In the genomic region with DNA sequence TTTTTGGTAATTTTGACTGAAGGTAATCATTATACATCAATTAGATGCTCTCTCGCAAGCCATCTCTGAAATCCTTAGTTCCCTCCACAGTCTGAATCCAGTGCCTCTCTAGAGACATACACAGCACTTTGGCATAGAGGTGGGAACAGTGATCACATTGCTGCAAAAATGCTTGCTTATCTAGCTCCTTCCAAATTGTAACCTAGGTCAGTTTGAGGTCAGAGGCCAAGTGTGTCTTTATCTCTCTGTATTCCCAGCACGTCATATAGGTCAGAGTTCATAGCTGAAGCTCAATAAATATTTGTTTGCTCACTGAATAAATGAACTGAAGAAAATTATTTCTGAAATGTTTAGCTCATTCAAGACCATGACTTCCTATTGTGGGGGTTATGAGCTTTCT, we compare ENCODE assay signal across 1 cellular context.
A peak's percentile ranks its signal among the peaks of the same experiment; 100 is the strongest.
TF ChIP-seq lines count a peak whose summit lies in the region.

No MANE protein-coding gene starts in this region.

TF ChIP-seq in K562, 482 proteins besides CTCF, POLR2A, EP300 and RAD21 (continued from another document and continues in another):
- TF ChIP-seq, protein P1, sequence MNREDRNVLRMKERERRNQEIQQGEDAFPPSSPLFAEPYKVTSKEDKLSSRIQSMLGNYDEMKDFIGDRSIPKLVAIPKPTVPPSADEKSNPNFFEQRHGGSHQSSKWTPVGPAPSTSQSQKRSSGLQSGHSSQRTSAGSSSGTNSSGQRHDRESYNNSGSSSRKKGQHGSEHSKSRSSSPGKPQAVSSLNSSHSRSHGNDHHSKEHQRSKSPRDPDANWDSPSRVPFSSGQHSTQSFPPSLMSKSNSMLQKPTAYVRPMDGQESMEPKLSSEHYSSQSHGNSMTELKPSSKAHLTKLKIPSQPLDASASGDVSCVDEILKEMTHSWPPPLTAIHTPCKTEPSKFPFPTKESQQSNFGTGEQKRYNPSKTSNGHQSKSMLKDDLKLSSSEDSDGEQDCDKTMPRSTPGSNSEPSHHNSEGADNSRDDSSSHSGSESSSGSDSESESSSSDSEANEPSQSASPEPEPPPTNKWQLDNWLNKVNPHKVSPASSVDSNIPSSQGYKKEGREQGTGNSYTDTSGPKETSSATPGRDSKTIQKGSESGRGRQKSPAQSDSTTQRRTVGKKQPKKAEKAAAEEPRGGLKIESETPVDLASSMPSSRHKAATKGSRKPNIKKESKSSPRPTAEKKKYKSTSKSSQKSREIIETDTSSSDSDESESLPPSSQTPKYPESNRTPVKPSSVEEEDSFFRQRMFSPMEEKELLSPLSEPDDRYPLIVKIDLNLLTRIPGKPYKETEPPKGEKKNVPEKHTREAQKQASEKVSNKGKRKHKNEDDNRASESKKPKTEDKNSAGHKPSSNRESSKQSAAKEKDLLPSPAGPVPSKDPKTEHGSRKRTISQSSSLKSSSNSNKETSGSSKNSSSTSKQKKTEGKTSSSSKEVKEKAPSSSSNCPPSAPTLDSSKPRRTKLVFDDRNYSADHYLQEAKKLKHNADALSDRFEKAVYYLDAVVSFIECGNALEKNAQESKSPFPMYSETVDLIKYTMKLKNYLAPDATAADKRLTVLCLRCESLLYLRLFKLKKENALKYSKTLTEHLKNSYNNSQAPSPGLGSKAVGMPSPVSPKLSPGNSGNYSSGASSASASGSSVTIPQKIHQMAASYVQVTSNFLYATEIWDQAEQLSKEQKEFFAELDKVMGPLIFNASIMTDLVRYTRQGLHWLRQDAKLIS (CRISPR knock-in tag; IDR thresholded peaks at IDR 0.05) = no peak
- TF ChIP-seq KHSRP (IDR thresholded peaks at IDR 0.05) = no peak
- no peak for TF ChIP-seq PHB (CRISPR knock-in tag; IDR thresholded peaks at IDR 0.05)
- no peak for TF ChIP-seq ZBTB40 (IDR thresholded peaks at IDR 0.05)
- TF ChIP-seq ZBTB40 (CRISPR knock-in tag; IDR thresholded peaks at IDR 0.05) = no peak
- no peak for TF ChIP-seq PATZ1 (CRISPR knock-in tag; IDR thresholded peaks at IDR 0.05; ENCODE audit: borderline replicate concordance)
- peak in 1 of 2 experiments; percentile 19; a peak in 1 of 4 replicates for TF ChIP-seq RCOR1 (IDR thresholded peaks at IDR 0.05; ENCODE audit: borderline replicate concordance in 1 of 2, low read depth in 2 of 2, low read length in 2 of 2)
- no peak for TF ChIP-seq ZNF41 (CRISPR knock-in tag; conservative IDR thresholded peaks at IDR 0.05)
- no peak for TF ChIP-seq ATF1 (CRISPR knock-in tag; IDR thresholded peaks at IDR 0.05)
- peak; percentile 67 for TF ChIP-seq ATF1 (tag; IDR thresholded peaks at IDR 0.05)
- no peak for TF ChIP-seq MYC (IDR thresholded peaks at IDR 0.05; ENCODE audit: low read depth, low read length)
- no peak for TF ChIP-seq MYC (CRISPR knock-in tag; IDR thresholded peaks at IDR 0.05; ENCODE audit: borderline replicate concordance, low read depth)
- no peak for TF ChIP-seq CHAMP1 (IDR thresholded peaks at IDR 0.05)
- no peak for TF ChIP-seq ILF3 (IDR thresholded peaks at IDR 0.05; ENCODE audit: borderline replicate concordance)
- TF ChIP-seq NR2C2 (CRISPR knock-in tag; IDR thresholded peaks at IDR 0.05) = peak; percentile 81
- TF ChIP-seq NR2C2 (tag; IDR thresholded peaks at IDR 0.05) = peak; percentile 85
- no peak for TF ChIP-seq HNRNPH1 (optimal IDR thresholded peaks at IDR 0.05; ENCODE audit: low read depth, low read length)
- no peak for TF ChIP-seq POLR2H (tag; IDR thresholded peaks at IDR 0.05; ENCODE audit: low read depth)
- no peak for TF ChIP-seq XRCC4 (IDR thresholded peaks at IDR 0.05; ENCODE audit: extremely low read depth, insufficient read depth, insufficient read length)
- TF ChIP-seq ZNF133 (CRISPR knock-in tag; IDR thresholded peaks at IDR 0.05) = no peak
- peak; percentile 61 for TF ChIP-seq TEAD4 (IDR thresholded peaks at IDR 0.05; ENCODE audit: low read length)
- TF ChIP-seq TEAD4 (CRISPR knock-in tag; IDR thresholded peaks at IDR 0.05; ENCODE audit: borderline replicate concordance) = no peak
- no peak for TF ChIP-seq CBX5 (IDR thresholded peaks at IDR 0.05; ENCODE audit: borderline replicate concordance, low read depth)
- TF ChIP-seq ZNF282 (CRISPR knock-in tag; IDR thresholded peaks at IDR 0.05) = no peak
- TF ChIP-seq CBFB (CRISPR knock-in tag; IDR thresholded peaks at IDR 0.05) = no peak
- no peak for TF ChIP-seq MYNN (IDR thresholded peaks at IDR 0.05)
- TF ChIP-seq MYNN (CRISPR knock-in tag; IDR thresholded peaks at IDR 0.05) = no peak
- TF ChIP-seq ZNF766 (CRISPR knock-in tag; conservative IDR thresholded peaks at IDR 0.05) = no peak
- no peak for TF ChIP-seq GABPB1 (CRISPR knock-in tag; IDR thresholded peaks at IDR 0.05)
- no peak for TF ChIP-seq FOSL1 (tag; conservative IDR thresholded peaks at IDR 0.05)
- no peak for TF ChIP-seq ETV1 (tag; conservative IDR thresholded peaks at IDR 0.05; ENCODE audit: low read depth)
- no peak for TF ChIP-seq RBM34 (IDR thresholded peaks at IDR 0.05; ENCODE audit: borderline replicate concordance, insufficient read depth, low read length)
- TF ChIP-seq, protein P2, sequence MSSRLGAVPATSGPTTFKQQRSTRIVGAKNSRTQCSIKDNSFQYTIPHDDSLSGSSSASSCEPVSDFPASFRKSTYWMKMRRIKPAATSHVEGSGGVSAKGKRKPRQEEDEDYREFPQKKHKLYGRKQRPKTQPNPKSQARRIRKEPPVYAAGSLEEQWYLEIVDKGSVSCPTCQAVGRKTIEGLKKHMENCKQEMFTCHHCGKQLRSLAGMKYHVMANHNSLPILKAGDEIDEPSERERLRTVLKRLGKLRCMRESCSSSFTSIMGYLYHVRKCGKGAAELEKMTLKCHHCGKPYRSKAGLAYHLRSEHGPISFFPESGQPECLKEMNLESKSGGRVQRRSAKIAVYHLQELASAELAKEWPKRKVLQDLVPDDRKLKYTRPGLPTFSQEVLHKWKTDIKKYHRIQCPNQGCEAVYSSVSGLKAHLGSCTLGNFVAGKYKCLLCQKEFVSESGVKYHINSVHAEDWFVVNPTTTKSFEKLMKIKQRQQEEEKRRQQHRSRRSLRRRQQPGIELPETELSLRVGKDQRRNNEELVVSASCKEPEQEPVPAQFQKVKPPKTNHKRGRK (tag; IDR thresholded peaks at IDR 0.05) = no peak
- no peak for TF ChIP-seq TCF7 (IDR thresholded peaks at IDR 0.05; ENCODE audit: borderline replicate concordance)
- TF ChIP-seq DACH1 (IDR thresholded peaks at IDR 0.05; ENCODE audit: partially characterized antibody) = no peak
- TF ChIP-seq ZNF408 (CRISPR knock-in tag; IDR thresholded peaks at IDR 0.05; ENCODE audit: low read depth) = no peak
- no peak for TF ChIP-seq NONO (IDR thresholded peaks at IDR 0.05; ENCODE audit: low read depth in 2 of 2, low read length in 1 of 2)
- no peak for TF ChIP-seq JUND (IDR thresholded peaks at IDR 0.05; ENCODE audit: borderline replicate concordance, low read depth, low read length)
- 0 out of 3 replicates have a peak, but pooled peaks have one; percentile 14 for TF ChIP-seq JUND (tag; IDR thresholded peaks at IDR 0.05; ENCODE audit: borderline replicate concordance, low read depth, low read length)
- peak; percentile 39; the same call in 1 of the 2 replicates for TF ChIP-seq CBFA2T2 (conservative IDR thresholded peaks at IDR 0.05)
- TF ChIP-seq CREB1 (IDR thresholded peaks at IDR 0.05) = no peak
- no peak for TF ChIP-seq CREB1 (CRISPR knock-in tag; IDR thresholded peaks at IDR 0.05)
- peak; percentile 43 for TF ChIP-seq ARID1B (IDR thresholded peaks at IDR 0.05)
- TF ChIP-seq SREBF2 (CRISPR knock-in tag; IDR thresholded peaks at IDR 0.05) = no peak
- 0 out of 2 replicates have a peak, but pooled peaks have one; percentile 37 for TF ChIP-seq ESRRA (IDR thresholded peaks at IDR 0.05; ENCODE audit: borderline replicate concordance, low read depth)
- TF ChIP-seq MLX (CRISPR knock-in tag; conservative IDR thresholded peaks at IDR 0.05) = no peak
- TF ChIP-seq NR2C1 (IDR thresholded peaks at IDR 0.05) = peak; percentile 89
- peak; percentile 92 for TF ChIP-seq NR2C1 (tag; IDR thresholded peaks at IDR 0.05)
- no peak for TF ChIP-seq DPF2 (IDR thresholded peaks at IDR 0.05)
- no peak for TF ChIP-seq KDM2B (CRISPR knock-in tag; IDR thresholded peaks at IDR 0.05)
- TF ChIP-seq CBX1 (IDR thresholded peaks at IDR 0.05; ENCODE audit: low read depth) = no peak
